In genomic region chr17:77385750-77386501, GRCh38 we compare ENCODE assay signal across 1 cellular context.
TF ChIP-seq lines count a peak whose summit lies in the region.

No MANE protein-coding gene starts in this region.

TF ChIP-seq in HepG2, 621 proteins besides CTCF, POLR2A, EP300 and RAD21 (continued from another document and continues in another):
- TF ChIP-seq, protein P1, sequence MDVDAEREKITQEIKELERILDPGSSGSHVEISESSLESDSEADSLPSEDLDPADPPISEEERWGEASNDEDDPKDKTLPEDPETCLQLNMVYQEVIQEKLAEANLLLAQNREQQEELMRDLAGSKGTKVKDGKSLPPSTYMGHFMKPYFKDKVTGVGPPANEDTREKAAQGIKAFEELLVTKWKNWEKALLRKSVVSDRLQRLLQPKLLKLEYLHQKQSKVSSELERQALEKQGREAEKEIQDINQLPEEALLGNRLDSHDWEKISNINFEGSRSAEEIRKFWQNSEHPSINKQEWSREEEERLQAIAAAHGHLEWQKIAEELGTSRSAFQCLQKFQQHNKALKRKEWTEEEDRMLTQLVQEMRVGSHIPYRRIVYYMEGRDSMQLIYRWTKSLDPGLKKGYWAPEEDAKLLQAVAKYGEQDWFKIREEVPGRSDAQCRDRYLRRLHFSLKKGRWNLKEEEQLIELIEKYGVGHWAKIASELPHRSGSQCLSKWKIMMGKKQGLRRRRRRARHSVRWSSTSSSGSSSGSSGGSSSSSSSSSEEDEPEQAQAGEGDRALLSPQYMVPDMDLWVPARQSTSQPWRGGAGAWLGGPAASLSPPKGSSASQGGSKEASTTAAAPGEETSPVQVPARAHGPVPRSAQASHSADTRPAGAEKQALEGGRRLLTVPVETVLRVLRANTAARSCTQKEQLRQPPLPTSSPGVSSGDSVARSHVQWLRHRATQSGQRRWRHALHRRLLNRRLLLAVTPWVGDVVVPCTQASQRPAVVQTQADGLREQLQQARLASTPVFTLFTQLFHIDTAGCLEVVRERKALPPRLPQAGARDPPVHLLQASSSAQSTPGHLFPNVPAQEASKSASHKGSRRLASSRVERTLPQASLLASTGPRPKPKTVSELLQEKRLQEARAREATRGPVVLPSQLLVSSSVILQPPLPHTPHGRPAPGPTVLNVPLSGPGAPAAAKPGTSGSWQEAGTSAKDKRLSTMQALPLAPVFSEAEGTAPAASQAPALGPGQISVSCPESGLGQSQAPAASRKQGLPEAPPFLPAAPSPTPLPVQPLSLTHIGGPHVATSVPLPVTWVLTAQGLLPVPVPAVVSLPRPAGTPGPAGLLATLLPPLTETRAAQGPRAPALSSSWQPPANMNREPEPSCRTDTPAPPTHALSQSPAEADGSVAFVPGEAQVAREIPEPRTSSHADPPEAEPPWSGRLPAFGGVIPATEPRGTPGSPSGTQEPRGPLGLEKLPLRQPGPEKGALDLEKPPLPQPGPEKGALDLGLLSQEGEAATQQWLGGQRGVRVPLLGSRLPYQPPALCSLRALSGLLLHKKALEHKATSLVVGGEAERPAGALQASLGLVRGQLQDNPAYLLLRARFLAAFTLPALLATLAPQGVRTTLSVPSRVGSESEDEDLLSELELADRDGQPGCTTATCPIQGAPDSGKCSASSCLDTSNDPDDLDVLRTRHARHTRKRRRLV (CRISPR knock-in tag; IDR thresholded peaks at IDR 0.05), result no peak
- no peak for TF ChIP-seq TOPORS (CRISPR knock-in tag; IDR thresholded peaks at IDR 0.05)
- TF ChIP-seq FOXJ3 (CRISPR knock-in tag; IDR thresholded peaks at IDR 0.05; ENCODE audit: borderline replicate concordance), result no peak
- no peak for TF ChIP-seq TCF12 (IDR thresholded peaks at IDR 0.05)
- no peak for TF ChIP-seq TCF12 (CRISPR knock-in tag; IDR thresholded peaks at IDR 0.05)
- no peak for TF ChIP-seq ZNF33A (CRISPR knock-in tag; IDR thresholded peaks at IDR 0.05; ENCODE audit: borderline replicate concordance)
- 0 out of 2 replicates have a peak, but pooled peaks have one; percentile 59 for TF ChIP-seq PPARG (CRISPR knock-in tag; conservative IDR thresholded peaks at IDR 0.05)
- TF ChIP-seq MEIS1 (CRISPR knock-in tag; IDR thresholded peaks at IDR 0.05; ENCODE audit: borderline replicate concordance), result 0 out of 2 replicates have a peak, but pooled peaks have one; percentile 17
- TF ChIP-seq ZNF335 (CRISPR knock-in tag; IDR thresholded peaks at IDR 0.05), result no peak
- TF ChIP-seq EHMT2 (IDR thresholded peaks at IDR 0.05; ENCODE audit: borderline replicate concordance, low read depth, low read length), result no peak
- TF ChIP-seq ISX (CRISPR knock-in tag; conservative IDR thresholded peaks at IDR 0.05), result no peak
- peak; percentile 18; the same call in 1 of the 2 replicates for TF ChIP-seq MYC (CRISPR knock-in tag; IDR thresholded peaks at IDR 0.05; ENCODE audit: borderline replicate concordance)
- TF ChIP-seq HNRNPK (IDR thresholded peaks at IDR 0.05; ENCODE audit: low read depth, low read length, poor library complexity, severe bottlenecking), result no peak
- no peak for TF ChIP-seq MYPOP (CRISPR knock-in tag; IDR thresholded peaks at IDR 0.05)
- no peak for TF ChIP-seq RARA (CRISPR knock-in tag; IDR thresholded peaks at IDR 0.05)
- TF ChIP-seq ZNF343 (CRISPR knock-in tag; IDR thresholded peaks at IDR 0.05), result 0 out of 2 replicates have a peak, but pooled peaks have one; percentile 6
- TF ChIP-seq NRL (CRISPR knock-in tag; IDR thresholded peaks at IDR 0.05; ENCODE audit: borderline replicate concordance), result 0 out of 2 replicates have a peak, but pooled peaks have one; percentile 52
- TF ChIP-seq ZNF383 (CRISPR knock-in tag; IDR thresholded peaks at IDR 0.05; ENCODE audit: borderline replicate concordance), result no peak
- no peak for TF ChIP-seq DNMT1 (CRISPR knock-in tag; IDR thresholded peaks at IDR 0.05)
- no peak for TF ChIP-seq UBTF (CRISPR knock-in tag; IDR thresholded peaks at IDR 0.05)
- 0 out of 2 replicates have a peak, but pooled peaks have one; percentile 4 for TF ChIP-seq NCOA2 (CRISPR knock-in tag; IDR thresholded peaks at IDR 0.05)
- TF ChIP-seq ZNF510 (CRISPR knock-in tag; IDR thresholded peaks at IDR 0.05; ENCODE audit: low read depth), result no peak
- no peak for TF ChIP-seq ZSCAN25 (CRISPR knock-in tag; IDR thresholded peaks at IDR 0.05)
- TF ChIP-seq, protein P2, sequence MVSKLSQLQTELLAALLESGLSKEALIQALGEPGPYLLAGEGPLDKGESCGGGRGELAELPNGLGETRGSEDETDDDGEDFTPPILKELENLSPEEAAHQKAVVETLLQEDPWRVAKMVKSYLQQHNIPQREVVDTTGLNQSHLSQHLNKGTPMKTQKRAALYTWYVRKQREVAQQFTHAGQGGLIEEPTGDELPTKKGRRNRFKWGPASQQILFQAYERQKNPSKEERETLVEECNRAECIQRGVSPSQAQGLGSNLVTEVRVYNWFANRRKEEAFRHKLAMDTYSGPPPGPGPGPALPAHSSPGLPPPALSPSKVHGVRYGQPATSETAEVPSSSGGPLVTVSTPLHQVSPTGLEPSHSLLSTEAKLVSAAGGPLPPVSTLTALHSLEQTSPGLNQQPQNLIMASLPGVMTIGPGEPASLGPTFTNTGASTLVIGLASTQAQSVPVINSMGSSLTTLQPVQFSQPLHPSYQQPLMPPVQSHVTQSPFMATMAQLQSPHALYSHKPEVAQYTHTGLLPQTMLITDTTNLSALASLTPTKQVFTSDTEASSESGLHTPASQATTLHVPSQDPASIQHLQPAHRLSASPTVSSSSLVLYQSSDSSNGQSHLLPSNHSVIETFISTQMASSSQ (IDR thresholded peaks at IDR 0.05; ENCODE audit: low read depth), result no peak
- TF ChIP-seq, protein P2 (CRISPR knock-in tag; IDR thresholded peaks at IDR 0.05; ENCODE audit: borderline replicate concordance), result no peak
- peak; percentile 19 for TF ChIP-seq MAX (IDR thresholded peaks at IDR 0.05)
- TF ChIP-seq ZBTB7A (CRISPR knock-in tag; IDR thresholded peaks at IDR 0.05), result no peak
- no peak for TF ChIP-seq TBX3 (IDR thresholded peaks at IDR 0.05; ENCODE audit: borderline replicate concordance)
- no peak for TF ChIP-seq ZFP37 (CRISPR knock-in tag; IDR thresholded peaks at IDR 0.05; ENCODE audit: borderline replicate concordance)
- peak; percentile 29; the same call in 1 of the 2 replicates for TF ChIP-seq SP4 (CRISPR knock-in tag; IDR thresholded peaks at IDR 0.05)
- no peak for TF ChIP-seq ZNF432 (CRISPR knock-in tag; IDR thresholded peaks at IDR 0.05; ENCODE audit: borderline replicate concordance)
- TF ChIP-seq YY1 (IDR thresholded peaks at IDR 0.05; ENCODE audit: insufficient read depth, insufficient replicate concordance, low read depth, low read length), result no peak
- TF ChIP-seq ZNF44 (CRISPR knock-in tag; IDR thresholded peaks at IDR 0.05), result no peak
- TF ChIP-seq CBX1 (IDR thresholded peaks at IDR 0.05; ENCODE audit: low read depth), result no peak
- TF ChIP-seq HNRNPUL1 (IDR thresholded peaks at IDR 0.05; ENCODE audit: low read depth, low read length), result no peak
- no peak for TF ChIP-seq ZNF10 (CRISPR knock-in tag; IDR thresholded peaks at IDR 0.05; ENCODE audit: borderline replicate concordance, low read depth)
- no peak for TF ChIP-seq HDAC2 (CRISPR knock-in tag; IDR thresholded peaks at IDR 0.05)
- TF ChIP-seq ZNF232 (CRISPR knock-in tag; IDR thresholded peaks at IDR 0.05; ENCODE audit: borderline replicate concordance), result no peak
- no peak for TF ChIP-seq KDM6A (CRISPR knock-in tag; IDR thresholded peaks at IDR 0.05; ENCODE audit: low read depth)
- TF ChIP-seq PHB2 (IDR thresholded peaks at IDR 0.05; ENCODE audit: partially characterized antibody), result no peak
- no peak for TF ChIP-seq ZNF737 (CRISPR knock-in tag; IDR thresholded peaks at IDR 0.05; ENCODE audit: borderline replicate concordance)
- TF ChIP-seq ARHGAP35 (CRISPR knock-in tag; IDR thresholded peaks at IDR 0.05; ENCODE audit: borderline replicate concordance), result no peak
- no peak for TF ChIP-seq U2AF2 (IDR thresholded peaks at IDR 0.05; ENCODE audit: low read depth, low read length)
- TF ChIP-seq NR2F2 (IDR thresholded peaks at IDR 0.05; ENCODE audit: borderline replicate concordance, low read depth), result peak; percentile 23; the same call in 1 of the 2 replicates
- TF ChIP-seq BRCA1 (CRISPR knock-in tag; IDR thresholded peaks at IDR 0.05), result no peak
- TF ChIP-seq RFX5 (IDR thresholded peaks at IDR 0.05; ENCODE audit: low read depth, low read length), result no peak
- TF ChIP-seq ZNF512 (CRISPR knock-in tag; IDR thresholded peaks at IDR 0.05), result no peak
- TF ChIP-seq, protein P3, sequence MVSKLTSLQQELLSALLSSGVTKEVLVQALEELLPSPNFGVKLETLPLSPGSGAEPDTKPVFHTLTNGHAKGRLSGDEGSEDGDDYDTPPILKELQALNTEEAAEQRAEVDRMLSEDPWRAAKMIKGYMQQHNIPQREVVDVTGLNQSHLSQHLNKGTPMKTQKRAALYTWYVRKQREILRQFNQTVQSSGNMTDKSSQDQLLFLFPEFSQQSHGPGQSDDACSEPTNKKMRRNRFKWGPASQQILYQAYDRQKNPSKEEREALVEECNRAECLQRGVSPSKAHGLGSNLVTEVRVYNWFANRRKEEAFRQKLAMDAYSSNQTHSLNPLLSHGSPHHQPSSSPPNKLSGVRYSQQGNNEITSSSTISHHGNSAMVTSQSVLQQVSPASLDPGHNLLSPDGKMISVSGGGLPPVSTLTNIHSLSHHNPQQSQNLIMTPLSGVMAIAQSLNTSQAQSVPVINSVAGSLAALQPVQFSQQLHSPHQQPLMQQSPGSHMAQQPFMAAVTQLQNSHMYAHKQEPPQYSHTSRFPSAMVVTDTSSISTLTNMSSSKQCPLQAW (CRISPR knock-in tag; IDR thresholded peaks at IDR 0.05), result no peak
- TF ChIP-seq PCBP1 (IDR thresholded peaks at IDR 0.05; ENCODE audit: borderline replicate concordance, low read depth, low read length), result no peak
- no peak for TF ChIP-seq XBP1 (CRISPR knock-in tag; IDR thresholded peaks at IDR 0.05)
- TF ChIP-seq TEAD3 (CRISPR knock-in tag; optimal IDR thresholded peaks at IDR 0.05; ENCODE audit: borderline replicate concordance), result peak; percentile 25
- TF ChIP-seq SMAD3 (CRISPR knock-in tag; IDR thresholded peaks at IDR 0.05), result no peak
- 0 out of 2 replicates have a peak, but pooled peaks have one; percentile 15 for TF ChIP-seq MEIS2 (CRISPR knock-in tag; IDR thresholded peaks at IDR 0.05)
- peak; percentile 55; the same call in 1 of the 2 replicates for TF ChIP-seq NFYC (CRISPR knock-in tag; IDR thresholded peaks at IDR 0.05)
- no peak for TF ChIP-seq FOXP1 (IDR thresholded peaks at IDR 0.05)
- TF ChIP-seq FOXP1 (CRISPR knock-in tag; IDR thresholded peaks at IDR 0.05), result no peak
- TF ChIP-seq TBX2 (CRISPR knock-in tag; IDR thresholded peaks at IDR 0.05; ENCODE audit: borderline replicate concordance), result no peak
- no peak for TF ChIP-seq ZNF251 (CRISPR knock-in tag; IDR thresholded peaks at IDR 0.05)
- peak; percentile 46; the same call in 1 of the 2 replicates for TF ChIP-seq KDM2A (CRISPR knock-in tag; IDR thresholded peaks at IDR 0.05; ENCODE audit: borderline replicate concordance, low read depth)
- no peak for TF ChIP-seq ZNF747 (CRISPR knock-in tag; IDR thresholded peaks at IDR 0.05; ENCODE audit: borderline replicate concordance)
